ENCODE assay signal across 1 cellular context in the genomic region with DNA sequence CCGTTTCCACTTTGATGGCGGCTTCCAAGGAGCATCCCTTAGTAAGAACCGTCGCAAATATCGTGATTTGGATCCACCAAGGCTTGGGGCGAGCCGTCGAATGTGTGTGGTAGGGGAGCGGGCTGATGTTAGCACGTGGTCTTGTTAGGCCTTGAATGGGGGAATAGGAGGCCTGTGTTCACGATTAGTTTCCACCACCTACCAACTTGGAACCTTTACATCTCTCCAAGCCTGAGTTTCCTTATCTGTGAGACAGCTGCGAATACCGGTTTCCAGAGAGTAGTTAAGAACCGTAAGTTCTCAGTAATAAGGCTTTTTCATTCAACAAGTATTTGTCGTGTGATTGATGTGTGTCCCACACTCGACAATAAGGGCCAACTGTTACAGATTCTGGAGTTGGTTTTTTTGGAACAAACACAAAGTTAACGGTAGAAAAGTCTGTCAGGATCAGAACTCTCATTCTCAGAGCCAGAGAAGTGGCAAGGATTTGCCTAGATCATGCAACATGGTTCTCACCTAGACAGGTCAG.
TF ChIP-seq lines count a peak whose summit lies in the region.

No MANE protein-coding gene starts in this region.

TF ChIP-seq in HCT116, 20 proteins besides CTCF, POLR2A, EP300 and RAD21 (continued from another document):
- TF ChIP-seq, protein P1, sequence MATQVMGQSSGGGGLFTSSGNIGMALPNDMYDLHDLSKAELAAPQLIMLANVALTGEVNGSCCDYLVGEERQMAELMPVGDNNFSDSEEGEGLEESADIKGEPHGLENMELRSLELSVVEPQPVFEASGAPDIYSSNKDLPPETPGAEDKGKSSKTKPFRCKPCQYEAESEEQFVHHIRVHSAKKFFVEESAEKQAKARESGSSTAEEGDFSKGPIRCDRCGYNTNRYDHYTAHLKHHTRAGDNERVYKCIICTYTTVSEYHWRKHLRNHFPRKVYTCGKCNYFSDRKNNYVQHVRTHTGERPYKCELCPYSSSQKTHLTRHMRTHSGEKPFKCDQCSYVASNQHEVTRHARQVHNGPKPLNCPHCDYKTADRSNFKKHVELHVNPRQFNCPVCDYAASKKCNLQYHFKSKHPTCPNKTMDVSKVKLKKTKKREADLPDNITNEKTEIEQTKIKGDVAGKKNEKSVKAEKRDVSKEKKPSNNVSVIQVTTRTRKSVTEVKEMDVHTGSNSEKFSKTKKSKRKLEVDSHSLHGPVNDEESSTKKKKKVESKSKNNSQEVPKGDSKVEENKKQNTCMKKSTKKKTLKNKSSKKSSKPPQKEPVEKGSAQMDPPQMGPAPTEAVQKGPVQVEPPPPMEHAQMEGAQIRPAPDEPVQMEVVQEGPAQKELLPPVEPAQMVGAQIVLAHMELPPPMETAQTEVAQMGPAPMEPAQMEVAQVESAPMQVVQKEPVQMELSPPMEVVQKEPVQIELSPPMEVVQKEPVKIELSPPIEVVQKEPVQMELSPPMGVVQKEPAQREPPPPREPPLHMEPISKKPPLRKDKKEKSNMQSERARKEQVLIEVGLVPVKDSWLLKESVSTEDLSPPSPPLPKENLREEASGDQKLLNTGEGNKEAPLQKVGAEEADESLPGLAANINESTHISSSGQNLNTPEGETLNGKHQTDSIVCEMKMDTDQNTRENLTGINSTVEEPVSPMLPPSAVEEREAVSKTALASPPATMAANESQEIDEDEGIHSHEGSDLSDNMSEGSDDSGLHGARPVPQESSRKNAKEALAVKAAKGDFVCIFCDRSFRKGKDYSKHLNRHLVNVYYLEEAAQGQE (IDR thresholded peaks at IDR 0.05; ENCODE audit: low read depth) = no peak
- TF ChIP-seq EZH2phosphoT487 (IDR thresholded peaks at IDR 0.05; ENCODE audit: borderline replicate concordance) = no peak
- TF ChIP-seq ZNF274 (IDR thresholded peaks at IDR 0.05; ENCODE audit: low read depth, low read length) = no peak
- no peak for TF ChIP-seq EZH2 (IDR thresholded peaks at IDR 0.05)
- TF ChIP-seq EGR1 (IDR thresholded peaks at IDR 0.05; ENCODE audit: low read depth) = no peak
- TF ChIP-seq, protein P2, sequence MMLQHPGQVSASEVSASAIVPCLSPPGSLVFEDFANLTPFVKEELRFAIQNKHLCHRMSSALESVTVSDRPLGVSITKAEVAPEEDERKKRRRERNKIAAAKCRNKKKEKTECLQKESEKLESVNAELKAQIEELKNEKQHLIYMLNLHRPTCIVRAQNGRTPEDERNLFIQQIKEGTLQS (IDR thresholded peaks at IDR 0.05) = no peak
- no peak for TF ChIP-seq SP1 (IDR thresholded peaks at IDR 0.05; ENCODE audit: low read depth)
- TF ChIP-seq CEBPB (IDR thresholded peaks at IDR 0.05; ENCODE audit: low read depth) = no peak
- no peak for TF ChIP-seq ZFX (IDR thresholded peaks at IDR 0.05)
- TF ChIP-seq TCF7L2 (IDR thresholded peaks at IDR 0.05; ENCODE audit: borderline replicate concordance, extremely low read depth, insufficient read depth, insufficient read length) = no peak
- TF ChIP-seq, protein P3, sequence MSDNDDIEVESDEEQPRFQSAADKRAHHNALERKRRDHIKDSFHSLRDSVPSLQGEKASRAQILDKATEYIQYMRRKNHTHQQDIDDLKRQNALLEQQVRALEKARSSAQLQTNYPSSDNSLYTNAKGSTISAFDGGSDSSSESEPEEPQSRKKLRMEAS (IDR thresholded peaks at IDR 0.05) = no peak; the same call in 1 of the 2 replicates
- TF ChIP-seq, protein P4, sequence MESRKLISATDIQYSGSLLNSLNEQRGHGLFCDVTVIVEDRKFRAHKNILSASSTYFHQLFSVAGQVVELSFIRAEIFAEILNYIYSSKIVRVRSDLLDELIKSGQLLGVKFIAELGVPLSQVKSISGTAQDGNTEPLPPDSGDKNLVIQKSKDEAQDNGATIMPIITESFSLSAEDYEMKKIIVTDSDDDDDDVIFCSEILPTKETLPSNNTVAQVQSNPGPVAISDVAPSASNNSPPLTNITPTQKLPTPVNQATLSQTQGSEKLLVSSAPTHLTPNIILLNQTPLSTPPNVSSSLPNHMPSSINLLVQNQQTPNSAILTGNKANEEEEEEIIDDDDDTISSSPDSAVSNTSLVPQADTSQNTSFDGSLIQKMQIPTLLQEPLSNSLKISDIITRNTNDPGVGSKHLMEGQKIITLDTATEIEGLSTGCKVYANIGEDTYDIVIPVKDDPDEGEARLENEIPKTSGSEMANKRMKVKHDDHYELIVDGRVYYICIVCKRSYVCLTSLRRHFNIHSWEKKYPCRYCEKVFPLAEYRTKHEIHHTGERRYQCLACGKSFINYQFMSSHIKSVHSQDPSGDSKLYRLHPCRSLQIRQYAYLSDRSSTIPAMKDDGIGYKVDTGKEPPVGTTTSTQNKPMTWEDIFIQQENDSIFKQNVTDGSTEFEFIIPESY (IDR thresholded peaks at IDR 0.05; ENCODE audit: extremely low read depth, insufficient replicate concordance, low read length) = no peak
- TF ChIP-seq SRF (IDR thresholded peaks at IDR 0.05; ENCODE audit: low read depth) = no peak
- no peak for TF ChIP-seq POLR2AphosphoS5 (IDR thresholded peaks at IDR 0.05; ENCODE audit: low read depth, low read length)
- TF ChIP-seq ELF1 (IDR thresholded peaks at IDR 0.05; ENCODE audit: borderline replicate concordance, low read depth) = no peak
- TF ChIP-seq CBX3 (IDR thresholded peaks at IDR 0.05; ENCODE audit: low read depth) = no peak
- TF ChIP-seq SIN3A (IDR thresholded peaks at IDR 0.05; ENCODE audit: low read depth) = no peak
- TF ChIP-seq YY1 (IDR thresholded peaks at IDR 0.05; ENCODE audit: extremely low read depth, insufficient replicate concordance, low read depth, low read length) = no peak
